3 cellular contexts compared by ENCODE assay signal in genomic region chr15:35648941-35649340, GRCh38.
"Had no signal": no experiment of that assay in that cellular context is flagged by ENCODE, and none has a peak within 500 bp of the region (broad histone marks: within the 10 kb centered on the region; RNA-seq: fewer than 3 reads in every experiment).

No MANE protein-coding gene starts in this region.

- ATAC-seq: GM12878 had no signal

- DNase-seq: GDM1, GF-D8 had no signal

- H3K4me3 ChIP-seq: GM12878 had no signal
